ENCODE assay signal across 8 cellular contexts in genomic region chr17:42798383-42799380, GRCh38. TPM values are rescaled to one million over a fixed set of nuclear protein-coding genes. Genes with fewer than 3 reads are reported as not detected.
A peak's percentile ranks its signal among the peaks of the same experiment; 100 is the strongest.
DNase-seq lines count a peak whose midpoint lies in the region; ATAC-seq and TF ChIP-seq lines count a peak whose summit lies in the region.

Gene CNTD1, plus strand, starts transcription at chr17:42798861. Its CDS starts 207 bp downstream, at chr17:42799068.
Gene COA3, minus strand, starts transcription at chr17:42798704. Its CDS starts 23 bp downstream, at chr17:42798681.

- H3K27ac ChIP-seq in liver (ENCODE audit: low read depth in 1 of 2, low read length in 2 of 2): peak within 1 kb of the TSS; percentile 25 to 38

- peak; percentile 85 for DNase-seq in NCI-H1436 (lab: John Stamatoyannopoulos, UW)
- no peak for DNase-seq in NCI-H1436 treated with DMSO at 0.1 percent for 48 hours (lab: John Stamatoyannopoulos, UW)
- peak; percentile 78 to 87 for DNase-seq in NCI-H524 (lab: John Stamatoyannopoulos, UW)
- peak; percentile 67 to 69 for DNase-seq in activated CD4-positive, alpha-beta T cell treated with anti-CD3 and anti-CD28 coated beads, Interleukin-2, amount 50 U/mL, for 4 hours
- peak; percentile 69 to 87 for DNase-seq in dermis microvascular lymphatic vessel endothelial cell (ENCODE audit: low read depth in 2 of 2)
- DNase-seq in stimulated activated CD4-positive, alpha-beta T cell treated with anti-CD3 and anti-CD28 coated beads, Interleukin-2, amount 100 ng/mL, for 48 hours: peak; percentile 79 to 81

- no peak for TF ChIP-seq CTCF in liver (IDR thresholded peaks at IDR 0.05; ENCODE audit: low read depth, low read length, missing input control)

- H3K4me3 ChIP-seq in liver (ENCODE audit: low read depth in 1 of 3, low read length in 3 of 3): peak within 1 kb of the TSS; percentile 50 to 99 (median 99)

- peaks cover 0 to 2% (median under 1%) of the 10 kb centered on the region in 4 donors for H3K36me3 ChIP-seq in liver (ENCODE audit: control insufficient read depth in 4 of 4, insufficient read depth in 3 of 4, low read depth in 1 of 4, low read length in 3 of 4)

- H3K27me3 ChIP-seq in liver (ENCODE audit: control insufficient read depth in 4 of 4, insufficient read depth in 4 of 4, low read length in 3 of 4): no peaks in the 10 kb centered on the region

- no peaks in the 10 kb centered on the region for H3K9me3 ChIP-seq in liver (ENCODE audit: control insufficient read depth in 4 of 4, low read length in 3 of 4)

- H3K4me1 ChIP-seq in liver (ENCODE audit: control insufficient read depth in 4 of 4, insufficient read depth in 4 of 4, low read length in 3 of 4): peaks cover 7 to 25% (median 18%) of the 10 kb centered on the region in 4 donors

- peak; percentile 70 for ATAC-seq in HG03159 (IDR thresholded peaks at IDR 0.05; ENCODE audit: unreplicated experiment)

- 26% methylated on average over 66 of the region's 66 CpGs for WGBS in liver

- peak; percentile 7 to 52 for TF ChIP-seq RAD21 in liver (IDR thresholded peaks at IDR 0.05)

- peak within 1 kb of the TSS; percentile 82 to 96 for H3K9ac ChIP-seq in liver (ENCODE audit: low read depth in 1 of 2, low read length in 2 of 2)

TF ChIP-seq in liver, 16 proteins besides CTCF, POLR2A, EP300 and RAD21:
- TF ChIP-seq, protein P1, sequence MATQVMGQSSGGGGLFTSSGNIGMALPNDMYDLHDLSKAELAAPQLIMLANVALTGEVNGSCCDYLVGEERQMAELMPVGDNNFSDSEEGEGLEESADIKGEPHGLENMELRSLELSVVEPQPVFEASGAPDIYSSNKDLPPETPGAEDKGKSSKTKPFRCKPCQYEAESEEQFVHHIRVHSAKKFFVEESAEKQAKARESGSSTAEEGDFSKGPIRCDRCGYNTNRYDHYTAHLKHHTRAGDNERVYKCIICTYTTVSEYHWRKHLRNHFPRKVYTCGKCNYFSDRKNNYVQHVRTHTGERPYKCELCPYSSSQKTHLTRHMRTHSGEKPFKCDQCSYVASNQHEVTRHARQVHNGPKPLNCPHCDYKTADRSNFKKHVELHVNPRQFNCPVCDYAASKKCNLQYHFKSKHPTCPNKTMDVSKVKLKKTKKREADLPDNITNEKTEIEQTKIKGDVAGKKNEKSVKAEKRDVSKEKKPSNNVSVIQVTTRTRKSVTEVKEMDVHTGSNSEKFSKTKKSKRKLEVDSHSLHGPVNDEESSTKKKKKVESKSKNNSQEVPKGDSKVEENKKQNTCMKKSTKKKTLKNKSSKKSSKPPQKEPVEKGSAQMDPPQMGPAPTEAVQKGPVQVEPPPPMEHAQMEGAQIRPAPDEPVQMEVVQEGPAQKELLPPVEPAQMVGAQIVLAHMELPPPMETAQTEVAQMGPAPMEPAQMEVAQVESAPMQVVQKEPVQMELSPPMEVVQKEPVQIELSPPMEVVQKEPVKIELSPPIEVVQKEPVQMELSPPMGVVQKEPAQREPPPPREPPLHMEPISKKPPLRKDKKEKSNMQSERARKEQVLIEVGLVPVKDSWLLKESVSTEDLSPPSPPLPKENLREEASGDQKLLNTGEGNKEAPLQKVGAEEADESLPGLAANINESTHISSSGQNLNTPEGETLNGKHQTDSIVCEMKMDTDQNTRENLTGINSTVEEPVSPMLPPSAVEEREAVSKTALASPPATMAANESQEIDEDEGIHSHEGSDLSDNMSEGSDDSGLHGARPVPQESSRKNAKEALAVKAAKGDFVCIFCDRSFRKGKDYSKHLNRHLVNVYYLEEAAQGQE (IDR thresholded peaks at IDR 0.05): peak; percentile 73
- TF ChIP-seq JUND (IDR thresholded peaks at IDR 0.05) (no peak), FOXA1 (IDR thresholded peaks at IDR 0.05) (peak; percentile 37), ATF3 (IDR thresholded peaks at IDR 0.05) (no peak), HNF4G (IDR thresholded peaks at IDR 0.05) (no peak), TAF1 (conservative IDR thresholded peaks at IDR 0.05) (no peak), EGR1 (IDR thresholded peaks at IDR 0.05; ENCODE audit: low read depth in 2 of 2) (no peak), NR2F2 (IDR thresholded peaks at IDR 0.05) (no peak), SP1 (IDR thresholded peaks at IDR 0.05) (peak; percentile 42), FOXA2 (IDR thresholded peaks at IDR 0.05) (no peak), HNF4A (conservative IDR thresholded peaks at IDR 0.05) (peak; percentile 22 to 25), RXRA (IDR thresholded peaks at IDR 0.05) (peak in 1 of 2 donors; percentile 26), YY1 (IDR thresholded peaks at IDR 0.05) (peak; percentile 99), GABPA (IDR thresholded peaks at IDR 0.05 in 1 of 2, conservative IDR thresholded peaks at IDR 0.05 in 1 of 2) (peak in 1 of 2 donors; percentile 73)
- TF ChIP-seq, protein P2, sequence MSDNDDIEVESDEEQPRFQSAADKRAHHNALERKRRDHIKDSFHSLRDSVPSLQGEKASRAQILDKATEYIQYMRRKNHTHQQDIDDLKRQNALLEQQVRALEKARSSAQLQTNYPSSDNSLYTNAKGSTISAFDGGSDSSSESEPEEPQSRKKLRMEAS (IDR thresholded peaks at IDR 0.05): peak; percentile 55
- TF ChIP-seq, protein P3, sequence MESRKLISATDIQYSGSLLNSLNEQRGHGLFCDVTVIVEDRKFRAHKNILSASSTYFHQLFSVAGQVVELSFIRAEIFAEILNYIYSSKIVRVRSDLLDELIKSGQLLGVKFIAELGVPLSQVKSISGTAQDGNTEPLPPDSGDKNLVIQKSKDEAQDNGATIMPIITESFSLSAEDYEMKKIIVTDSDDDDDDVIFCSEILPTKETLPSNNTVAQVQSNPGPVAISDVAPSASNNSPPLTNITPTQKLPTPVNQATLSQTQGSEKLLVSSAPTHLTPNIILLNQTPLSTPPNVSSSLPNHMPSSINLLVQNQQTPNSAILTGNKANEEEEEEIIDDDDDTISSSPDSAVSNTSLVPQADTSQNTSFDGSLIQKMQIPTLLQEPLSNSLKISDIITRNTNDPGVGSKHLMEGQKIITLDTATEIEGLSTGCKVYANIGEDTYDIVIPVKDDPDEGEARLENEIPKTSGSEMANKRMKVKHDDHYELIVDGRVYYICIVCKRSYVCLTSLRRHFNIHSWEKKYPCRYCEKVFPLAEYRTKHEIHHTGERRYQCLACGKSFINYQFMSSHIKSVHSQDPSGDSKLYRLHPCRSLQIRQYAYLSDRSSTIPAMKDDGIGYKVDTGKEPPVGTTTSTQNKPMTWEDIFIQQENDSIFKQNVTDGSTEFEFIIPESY (IDR thresholded peaks at IDR 0.05): peak; percentile 71
TF ChIP-seq in liver: peak in this region for 9.

RNA-seq across cellular contexts. Expression of gene CNTD1, which starts in this region (rescaled TPM):
- not detected in 2 replicates for total RNA-seq in dermis microvascular lymphatic vessel endothelial cell
- total RNA-seq in liver: under 1 TPM in 1 of 2 donors, not detected in 1; 0.93 TPM
- polyA plus RNA-seq in liver: under 1 TPM; 0.28 to 0.89 TPM

RNA-seq across cellular contexts. Expression of gene COA3, which starts in this region (rescaled TPM):
- total RNA-seq in dermis microvascular lymphatic vessel endothelial cell: 60.1 and 67.0 TPM in 2 replicates
- total RNA-seq in liver: 10 to 100 TPM; 62.3 to 74.1 TPM
- 100 to 1,000 TPM; 132 to 294 TPM for polyA plus RNA-seq in liver
